In the genomic region with DNA sequence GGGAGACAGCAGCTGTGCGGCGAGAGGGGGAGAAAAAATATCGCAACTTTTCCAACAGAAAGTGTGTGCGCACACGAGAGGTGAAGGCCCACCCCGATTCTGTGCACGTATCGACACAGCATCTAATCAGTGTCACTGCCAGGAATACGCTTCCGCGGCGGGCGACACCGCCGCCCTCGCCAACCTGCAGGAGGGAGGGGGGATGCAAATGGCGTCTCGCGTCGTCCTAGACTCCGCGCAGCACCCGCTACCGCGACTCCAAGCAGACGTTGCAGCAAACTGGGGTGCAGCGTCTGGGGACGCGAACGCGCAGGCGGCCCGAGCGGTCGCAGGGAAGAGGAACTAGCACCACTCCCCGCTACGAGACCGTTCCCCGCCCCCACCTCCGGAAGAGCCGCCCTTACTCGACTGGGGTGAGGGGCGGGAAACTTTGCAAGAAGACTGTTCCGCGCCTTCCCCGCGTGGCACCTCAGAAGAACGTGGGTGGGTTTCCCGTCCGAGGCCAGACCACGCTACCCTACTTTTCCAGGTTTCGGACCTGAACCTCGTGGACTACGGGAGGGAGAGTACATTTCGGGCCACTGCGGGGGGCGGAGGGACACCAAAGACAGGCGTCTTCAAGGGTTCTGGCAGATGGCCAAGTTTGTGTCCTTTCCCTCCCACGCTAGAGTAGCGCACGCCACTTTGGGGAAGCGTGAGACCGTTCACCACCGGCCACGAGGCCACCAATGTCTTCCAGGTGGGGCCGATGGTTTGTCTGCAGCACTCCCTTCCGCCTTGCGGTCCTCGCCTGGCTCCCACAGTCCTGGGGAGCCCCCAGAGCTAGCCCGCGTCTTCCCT, we compare ENCODE assay signal across 8 cellular contexts.
A peak's percentile ranks its signal among the peaks of the same experiment; 100 is the strongest.
DNase-seq lines count a peak whose midpoint lies in the region; ATAC-seq lines count a peak whose summit lies in the region.

No MANE protein-coding gene starts in this region.

- H3K36me3 Mint-ChIP-seq in T-helper 1 cell treated with Interleukin-12 subunit alpha and Interleukin-12 subunit beta and Interleukin-4 antibody, amounts not matched to agents 30 μg/mL and 1 μg/mL, for 36 hours (ENCODE audit: low read depth): no peaks in the 10 kb centered on the region

- H3K4me3 ChIP-seq in BLaER1 (peak overlapping the region; percentile 73), iPS DF 6.9 (ENCODE audit: low read length) (peak overlapping the region; percentile 51; the same call in 1 of the 2 replicates), skeletal muscle satellite cell (ENCODE audit: low read length) (peak overlapping the region; percentile 72)

- peak overlapping the region; percentile 79 for H3K4me2 ChIP-seq in BLaER1
- H3K4me2 ChIP-seq in skeletal muscle satellite cell (ENCODE audit: low read length): peak overlapping the region; percentile 84

- H3K27ac ChIP-seq in BLaER1 (peak overlapping the region; percentile 99), iPS DF 6.9 (ENCODE audit: low read length) (no peak overlapping the region)

- H3K36me3 ChIP-seq in BLaER1 (no peaks in the 10 kb centered on the region), iPS DF 6.9 (ENCODE audit: control insufficient read depth, insufficient read depth, low read length) (no peaks in the 10 kb centered on the region), skeletal muscle satellite cell (ENCODE audit: insufficient read depth, low read length) (no peaks in the 10 kb centered on the region)

- DNase-seq in LoVo (ENCODE audit: low spot score) (peak; percentile 55), anterior cingulate cortex (lab: John Stamatoyannopoulos, UW) (peak in 44 of 58 donors; percentile 3 to 69 (median 40)), iPS DF 6.9 (ENCODE audit: low read depth, low spot score) (no peak)

- ATAC-seq in GM19397 (IDR thresholded peaks at IDR 0.05; ENCODE audit: unreplicated experiment) (peak; percentile 44), HG03025 (IDR thresholded peaks at IDR 0.05; ENCODE audit: low FRiP score, unreplicated experiment) (no peak)

- peaks cover 30% of the 10 kb centered on the region for H3K4me1 Mint-ChIP-seq in T-helper 1 cell treated with Interleukin-12 subunit alpha and Interleukin-12 subunit beta and Interleukin-4 antibody, amounts not matched to agents 30 μg/mL and 1 μg/mL, for 36 hours (ENCODE audit: low read depth)

- H3K27me3 ChIP-seq in BLaER1 (no peaks in the 10 kb centered on the region), iPS DF 6.9 (ENCODE audit: control insufficient read depth, insufficient read depth, low read length) (no peaks in the 10 kb centered on the region; the same call in 1 of the 2 replicates), skeletal muscle satellite cell (ENCODE audit: control insufficient read depth, insufficient read depth, low read length) (peaks cover 7% of the 10 kb centered on the region)

- H3K4me3 Mint-ChIP-seq in T-helper 1 cell treated with Interleukin-12 subunit alpha and Interleukin-12 subunit beta and Interleukin-4 antibody, amounts not matched to agents 30 μg/mL and 1 μg/mL, for 36 hours: peak overlapping the region; percentile 81

- WGBS in iPS DF 6.9 (ENCODE audit: insufficient coverage, insufficient read length): no CpG with 5 or more reads among the region's 71 CpGs

- H3K4me1 ChIP-seq in BLaER1 (peaks cover 61% of the 10 kb centered on the region), iPS DF 6.9 (ENCODE audit: control insufficient read depth, insufficient read depth, low read length) (peaks cover 5% of the 10 kb centered on the region; the same call in 1 of the 2 replicates), skeletal muscle satellite cell (ENCODE audit: control insufficient read depth, insufficient read depth, low read length) (peaks cover 35% of the 10 kb centered on the region)

- H3K27me3 Mint-ChIP-seq in T-helper 1 cell treated with Interleukin-12 subunit alpha and Interleukin-12 subunit beta and Interleukin-4 antibody, amounts not matched to agents 30 μg/mL and 1 μg/mL, for 36 hours (ENCODE audit: low read depth): no peaks in the 10 kb centered on the region

- H3K9me3 Mint-ChIP-seq in T-helper 1 cell treated with Interleukin-12 subunit alpha and Interleukin-12 subunit beta and Interleukin-4 antibody, amounts not matched to agents 30 μg/mL and 1 μg/mL, for 36 hours: no peaks in the 10 kb centered on the region

- H3K9ac ChIP-seq in BLaER1: peak overlapping the region; percentile 97
- H3K9ac ChIP-seq in skeletal muscle satellite cell (ENCODE audit: low read depth, low read length): peak overlapping the region; percentile 83

- peak overlapping the region; percentile 94 for H3K27ac Mint-ChIP-seq in T-helper 1 cell treated with Interleukin-12 subunit alpha and Interleukin-12 subunit beta and Interleukin-4 antibody, amounts not matched to agents 30 μg/mL and 1 μg/mL, for 36 hours

- H3K9me3 ChIP-seq in BLaER1: peaks cover 50% of the 10 kb centered on the region
- no peaks in the 10 kb centered on the region for H3K9me3 ChIP-seq in iPS DF 6.9 (ENCODE audit: control insufficient read depth, insufficient read depth, low read length)
- no peaks in the 10 kb centered on the region for H3K9me3 ChIP-seq in skeletal muscle satellite cell (replicated peaks; ENCODE audit: low read length)

- H4K20me1 ChIP-seq in BLaER1: no peaks in the 10 kb centered on the region
